ENCODE assay signal across 14 cellular contexts in genomic region chr2:2683581-2683980, GRCh38.
"Had no signal": no experiment of that assay in that cellular context is flagged by ENCODE, and none has a peak within 500 bp of the region (broad histone marks: within the 10 kb centered on the region; RNA-seq: fewer than 3 reads in every experiment).

No MANE protein-coding gene starts in this region.

- H3K9me3 Mint-ChIP-seq: activated CD4-positive, alpha-beta memory T cell treated with anti-CD3 and anti-CD28 coated beads, Interleukin-2, amount 10 ng/mL, durations not matched to agents 7 days and 5 days; central memory CD8-positive, alpha-beta T cell; naive thymus-derived CD8-positive, alpha-beta T cell; stimulated activated naive CD8-positive, alpha-beta T cell treated with anti-CD3 and anti-CD28 coated beads, Interleukin-15, Interleukin-2, amounts not matched to agents 100 ng/mL and 50 ng/mL, for 24 hours had no signal

- H3K4me3 Mint-ChIP-seq: activated CD4-positive, alpha-beta memory T cell treated with anti-CD3 and anti-CD28 coated beads, Interleukin-2, amount 10 ng/mL, durations not matched to agents 7 days and 5 days; activated CD4-positive, alpha-beta T cell treated with anti-CD3 and anti-CD28 coated beads for 36 hours; central memory CD8-positive, alpha-beta T cell; stimulated activated naive CD8-positive, alpha-beta T cell treated with anti-CD3 and anti-CD28 coated beads, Interleukin-15, Interleukin-2, amounts not matched to agents 100 ng/mL and 50 ng/mL, for 24 hours had no signal

- ATAC-seq: activated CD4-positive, alpha-beta T cell treated with anti-CD3 and anti-CD28 coated beads for 36 hours; left cardiac atrium; naive thymus-derived CD8-positive, alpha-beta T cell had no signal

- H3K27ac Mint-ChIP-seq: activated CD4-positive, alpha-beta memory T cell treated with anti-CD3 and anti-CD28 coated beads, Interleukin-2, amount 10 ng/mL, durations not matched to agents 7 days and 5 days; activated CD4-positive, alpha-beta T cell treated with anti-CD3 and anti-CD28 coated beads for 36 hours; stimulated activated naive CD8-positive, alpha-beta T cell treated with anti-CD3 and anti-CD28 coated beads, Interleukin-15, Interleukin-2, amounts not matched to agents 100 ng/mL and 50 ng/mL, for 24 hours had no signal

- H3K27me3 Mint-ChIP-seq: activated CD4-positive, alpha-beta memory T cell treated with anti-CD3 and anti-CD28 coated beads, Interleukin-2, amount 10 ng/mL, durations not matched to agents 7 days and 5 days; activated CD4-positive, alpha-beta T cell treated with anti-CD3 and anti-CD28 coated beads for 36 hours had no signal

- H3K36me3 Mint-ChIP-seq: naive thymus-derived CD8-positive, alpha-beta T cell had no signal

- DNase-seq: activated CD4-positive, alpha-beta memory T cell treated with anti-CD3 and anti-CD28 coated beads, Interleukin-2, amount 10 ng/mL, durations not matched to agents 7 days and 5 days; activated CD4-positive, alpha-beta T cell treated with anti-CD3 and anti-CD28 coated beads for 36 hours; activated naive CD4-positive, alpha-beta T cell; cortex of kidney; effector CD8-positive, alpha-beta T cell; foreskin melanocyte; head of caudate nucleus; left cardiac atrium; naive thymus-derived CD8-positive, alpha-beta T cell; stimulated activated CD4-positive, alpha-beta T cell treated with anti-CD3 and anti-CD28 coated beads, Interleukin-15, amount 100 ng/mL, for 24 hours; stimulated activated CD4-positive, alpha-beta T cell treated with anti-CD3 and anti-CD28 coated beads, Interleukin-4, amount 100 ng/mL, for 24 hours; T1000 had no signal
